Comparison of ENCODE assay signal across 20 cellular contexts in the genomic region with DNA sequence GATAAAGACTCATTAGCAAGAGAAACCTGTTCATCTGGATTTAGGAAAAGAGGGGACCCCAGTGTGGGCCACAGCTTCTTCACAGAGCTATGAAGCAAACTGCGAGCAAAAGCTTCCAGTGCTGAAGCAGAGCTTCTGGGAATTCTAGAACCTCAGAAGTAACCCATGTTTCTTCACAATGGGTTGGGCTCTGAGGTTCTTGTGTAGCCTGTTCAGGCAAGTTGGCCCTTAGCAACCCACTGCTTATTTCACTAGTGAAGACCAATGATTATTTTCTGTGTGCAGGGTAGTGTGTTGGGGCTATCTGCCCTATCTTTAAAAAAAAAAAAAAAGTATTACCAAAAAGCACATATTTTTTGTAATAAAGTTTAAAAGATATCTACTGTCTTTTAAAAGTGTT. TPM values are rescaled to one million over a fixed set of nuclear protein-coding genes. Genes with fewer than 3 reads are reported as not detected.
DNase-seq lines count a peak whose midpoint lies in the region; ATAC-seq and TF ChIP-seq lines count a peak whose summit lies in the region.
"Had no signal": no experiment of that assay in that cellular context is flagged by ENCODE, and none has a peak within 500 bp of the region (broad histone marks: within the 10 kb centered on the region; RNA-seq: fewer than 3 reads in every experiment).

TSS of gene ACRV1 (minus strand) at position 101 of the 400 bp plus-strand sequence. CDS start at position 34, 67 bp downstream.

- H3K4me3 Mint-ChIP-seq in WTC11 (no peak within 1 kb of the TSS), endodermal cell (peak within 1 kb of the TSS; percentile 3), neural crest cell (no peak within 1 kb of the TSS), Calu3 (ENCODE audit: low read depth, unreplicated experiment) (no peak within 1 kb of the TSS)
- H3K4me3 Mint-ChIP-seq: CD8-positive, alpha-beta T cell; HFFc6 had no signal

- CTCF ChIA-PET in WTC11 (lab: Charles Lee) (interaction anchor here (1.4 to 1.7 kb wide), 2 partner anchors 21 to 252 kb away, joined by 4 read pairs; no protein-coding TSS in a partner anchor), Calu3 (lab: Charles Lee) (no interaction called here)

- H3K27me3 Mint-ChIP-seq in WTC11 (ENCODE audit: low read depth) (no peaks in the 10 kb centered on the region), endodermal cell (ENCODE audit: insufficient read depth) (no peaks in the 10 kb centered on the region), neural crest cell (ENCODE audit: low read depth) (no peaks in the 10 kb centered on the region), Calu3 (ENCODE audit: unreplicated experiment) (no peaks in the 10 kb centered on the region)

- H3K36me3 Mint-ChIP-seq in WTC11, result peaks cover 29% of the 10 kb centered on the region
- peaks cover 36% of the 10 kb centered on the region for H3K36me3 Mint-ChIP-seq in endodermal cell (ENCODE audit: low read depth)
- peaks cover 47% of the 10 kb centered on the region for H3K36me3 Mint-ChIP-seq in neural crest cell (ENCODE audit: low read depth)
- H3K36me3 Mint-ChIP-seq in Calu3 (ENCODE audit: insufficient read depth, unreplicated experiment), result no peaks in the 10 kb centered on the region
- H3K36me3 Mint-ChIP-seq: CD8-positive, alpha-beta T cell had no signal

- TF ChIP-seq CTCF in WTC11 (IDR thresholded peaks at IDR 0.05), result no peak
- TF ChIP-seq CTCF in endodermal cell (conservative IDR thresholded peaks at IDR 0.05), result no peak
- TF ChIP-seq CTCF in neural crest cell (conservative IDR thresholded peaks at IDR 0.05), result no peak
- no peak for TF ChIP-seq CTCF in Calu3 (IDR thresholded peaks at IDR 0.05; ENCODE audit: unreplicated experiment)
- TF ChIP-seq CTCF in ovary (IDR thresholded peaks at IDR 0.05), result no peak
- no peak for TF ChIP-seq CTCF in adrenal gland (IDR thresholded peaks at IDR 0.05)

- H3K27me3 ChIP-seq in BLaER1 (no peaks in the 10 kb centered on the region), endodermal cell (ENCODE audit: control insufficient read depth, insufficient read depth, low read length, poor library complexity, severe bottlenecking) (no peaks in the 10 kb centered on the region), ovary (no peaks in the 10 kb centered on the region), adrenal gland (no peaks in the 10 kb centered on the region)
- H3K27me3 ChIP-seq: BLaER1 treated with 17β-estradiol and CSF1 and Interleukin-3, amounts not matched to agents 10 nM and 100 nM had no signal

- H3K4me2 ChIP-seq in BLaER1, result 0 out of 2 replicates have a peak within 1 kb of the TSS, but pooled peaks have one; percentile 13

- no TSS peak for BruUV-seq in Calu3 (replicated peaks; lab: Mats Ljungman, UMichigan)

- no peak within 1 kb of the TSS for H3K9ac ChIP-seq in BLaER1
- H3K9ac ChIP-seq in endodermal cell (ENCODE audit: extremely low read depth, low read length, poor library complexity, severe bottlenecking), result no peak within 1 kb of the TSS
- H3K9ac ChIP-seq: BLaER1 treated with 17β-estradiol and CSF1 and Interleukin-3, amounts not matched to agents 10 nM and 100 nM; GM23248 had no signal

- no peak for TF ChIP-seq EP300 in ovary (IDR thresholded peaks at IDR 0.05)

- H3K36me3 ChIP-seq in BLaER1, result peaks cover 52% of the 10 kb centered on the region
- peaks cover 37% of the 10 kb centered on the region for H3K36me3 ChIP-seq in endodermal cell (ENCODE audit: control insufficient read depth, insufficient read depth, low read length)
- H3K36me3 ChIP-seq in ovary, result no peaks in the 10 kb centered on the region
- H3K36me3 ChIP-seq in adrenal gland (replicated peaks in 1 of 2), result no peaks in the 10 kb centered on the region

- no peak for ATAC-seq in WTC11
- no peak for ATAC-seq in left colon
- ATAC-seq: CD8-positive, alpha-beta T cell; HCT116 had no signal

- no peaks in the 10 kb centered on the region for H3K9me3 Mint-ChIP-seq in WTC11
- peaks cover 3% of the 10 kb centered on the region for H3K9me3 Mint-ChIP-seq in endodermal cell
- H3K9me3 Mint-ChIP-seq in neural crest cell, result no peaks in the 10 kb centered on the region
- no peaks in the 10 kb centered on the region for H3K9me3 Mint-ChIP-seq in Calu3 (ENCODE audit: low read depth, unreplicated experiment)
- H3K9me3 Mint-ChIP-seq: CD8-positive, alpha-beta T cell; HFFc6 had no signal

- H3K27ac Mint-ChIP-seq in WTC11, result 0 out of 2 replicates have a peak within 1 kb of the TSS, but pooled peaks have one; percentile 16
- peak within 1 kb of the TSS; percentile 3 for H3K27ac Mint-ChIP-seq in endodermal cell
- H3K27ac Mint-ChIP-seq in neural crest cell (ENCODE audit: unreplicated experiment), result peak within 1 kb of the TSS; percentile 85
- no peak within 1 kb of the TSS for H3K27ac Mint-ChIP-seq in Calu3 (ENCODE audit: unreplicated experiment)
- H3K27ac Mint-ChIP-seq: CD8-positive, alpha-beta T cell; HFFc6 had no signal

- POLR2A ChIA-PET in WTC11 (lab: Charles Lee), result no interaction called here

- TF ChIP-seq POLR2A in ovary (IDR thresholded peaks at IDR 0.05) (no peak), adrenal gland (IDR thresholded peaks at IDR 0.05) (no peak)

- H3K9me3 ChIP-seq in BLaER1, result no peaks in the 10 kb centered on the region
- peaks cover 2% of the 10 kb centered on the region for H3K9me3 ChIP-seq in endodermal cell (ENCODE audit: control insufficient read depth, low read length)
- H3K9me3 ChIP-seq in ovary, result no peaks in the 10 kb centered on the region
- no peaks in the 10 kb centered on the region for H3K9me3 ChIP-seq in adrenal gland (replicated peaks in 1 of 3)
- H3K9me3 ChIP-seq: BLaER1 treated with 17β-estradiol and CSF1 and Interleukin-3, amounts not matched to agents 10 nM and 100 nM had no signal

- H3K4me3 ChIP-seq in BLaER1 (no peak within 1 kb of the TSS), endodermal cell (ENCODE audit: low read length) (peak within 1 kb of the TSS; percentile 32), ovary (no peak within 1 kb of the TSS), adrenal gland (no peak within 1 kb of the TSS)
- H3K4me3 ChIP-seq: BLaER1 treated with 17β-estradiol and CSF1 and Interleukin-3, amounts not matched to agents 10 nM and 100 nM; GM23248 had no signal

- intact Hi-C loops in Calu3 (cut with micrococcal nuclease; ENCODE audit: unreplicated experiment) (no loop called here), left colon (cut with DNase I, micrococcal nuclease) (no loop called here), ovary (cut with DNase I) (no loop called here), adrenal gland (cut with DNase I) (no loop called here)

- no peaks in the 10 kb centered on the region for H4K20me1 ChIP-seq in BLaER1
- H4K20me1 ChIP-seq: BLaER1 treated with 17β-estradiol and CSF1 and Interleukin-3, amounts not matched to agents 10 nM and 100 nM had no signal

- WGBS in endodermal cell (ENCODE audit: insufficient coverage in 1 of 2, insufficient read length in 1 of 2), 2 experiments, result 67 to 96% methylated on average over 1 of the region's 1 CpG
- 95 to 100% (median 97%) methylated on average over 1 of the region's 1 CpG for WGBS in ovary, 3 donors
- WGBS in adrenal gland, 4 donors, result 91 to 100% (median 98%) methylated on average over 1 of the region's 1 CpG

- DNase-seq in WTC11 (ENCODE audit: low spot score), result no peak
- DNase-seq in endodermal cell, result no peak
- DNase-seq in neural crest cell (ENCODE audit: low read depth, low spot score), result no peak
- no peak for DNase-seq in Calu3
- no peak for DNase-seq in left colon
- DNase-seq in ovary, result no peak
- no peak for DNase-seq in adrenal gland
- DNase-seq: 8988T; CD8-positive, alpha-beta T cell; COR-L47; GDM1; GM23248; H7; HFFc6; IMR-90 had no signal

- peaks cover 26% of the 10 kb centered on the region for H3K4me1 Mint-ChIP-seq in WTC11
- peaks cover 30% of the 10 kb centered on the region for H3K4me1 Mint-ChIP-seq in endodermal cell
- H3K4me1 Mint-ChIP-seq in neural crest cell, result no peaks in the 10 kb centered on the region
- H3K4me1 Mint-ChIP-seq in Calu3 (ENCODE audit: low read depth, unreplicated experiment), result no peaks in the 10 kb centered on the region

- peaks cover 12% of the 10 kb centered on the region; the same call in 1 of the 2 replicates for H3K4me1 ChIP-seq in BLaER1
- peaks cover 9% of the 10 kb centered on the region for H3K4me1 ChIP-seq in endodermal cell (ENCODE audit: control insufficient read depth, insufficient read depth, low read length)
- H3K4me1 ChIP-seq in ovary (ENCODE audit: insufficient read depth), result peaks cover 1% of the 10 kb centered on the region
- H3K4me1 ChIP-seq in adrenal gland (replicated peaks in 1 of 2), result no peaks in the 10 kb centered on the region

- H3K27ac ChIP-seq in BLaER1 (no peak within 1 kb of the TSS), endodermal cell (ENCODE audit: low read depth, low read length) (no peak within 1 kb of the TSS), ovary (no peak within 1 kb of the TSS), adrenal gland (no peak within 1 kb of the TSS)
- H3K27ac ChIP-seq: BLaER1 treated with 17β-estradiol and CSF1 and Interleukin-3, amounts not matched to agents 10 nM and 100 nM; GM23248 had no signal

TF ChIP-seq in WTC11, 78 proteins besides CTCF, POLR2A, EP300 and RAD21 (continues in another document):
- TF ChIP-seq E2F1 (CRISPR knock-in tag; IDR thresholded peaks at IDR 0.05) (no peak), TP53 (CRISPR knock-in tag; IDR thresholded peaks at IDR 0.05) (no peak)

RNA-seq across cellular contexts. Expression of gene ACRV1, which starts in this region (rescaled TPM):
- not detected in 3 replicates for total RNA-seq in WTC11 (2021)
- under 1 TPM in 1 of 2 donors, not detected in 1; 0.37 TPM for total RNA-seq in endodermal cell
- polyA plus RNA-seq in endodermal cell (2013, experiment 1 of 2), result not detected
- polyA plus RNA-seq in endodermal cell (2013, experiment 2 of 2), result not detected
- total RNA-seq in neural crest cell, result 0.73 and 1.2 TPM in 2 replicates
- not detected in 2 replicates for total RNA-seq in Calu3 (2022)
- total RNA-seq in left colon, result not detected
- total RNA-seq in ovary, result not detected
- polyA plus RNA-seq in ovary, result not detected
- not detected for total RNA-seq in adrenal gland
- under 1 TPM in 1 of 3 donors, not detected in 2; 0.16 TPM for polyA plus RNA-seq in adrenal gland
- total RNA-seq: A673; CD8-positive, alpha-beta T cell; GM23248; H7; HFFc6; IMR-90 had no signal
- polyA plus RNA-seq: AG04450, IMR-90 had no signal
